ENCODE assay signal across 1 cellular context in the genomic region with DNA sequence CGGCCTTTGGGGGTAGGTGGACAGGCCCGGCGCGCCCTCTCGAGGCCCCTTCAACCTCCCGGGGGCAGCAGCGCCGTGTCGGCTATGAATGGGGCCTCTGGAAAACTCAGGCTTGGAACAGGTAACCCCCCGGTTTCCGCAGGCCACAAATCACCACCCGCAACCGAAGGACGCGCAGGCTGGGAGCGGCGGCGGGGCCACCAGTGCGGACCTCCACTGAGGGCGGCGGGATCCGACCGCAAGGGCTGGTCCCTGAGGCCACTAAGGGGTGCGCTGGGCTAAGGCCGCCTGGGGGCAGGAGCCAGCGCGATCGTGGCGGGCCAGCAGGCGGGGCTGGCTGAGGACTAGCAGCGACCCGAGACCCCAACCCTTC.
TF ChIP-seq lines count a peak whose summit lies in the region.

No MANE protein-coding gene starts in this region.

TF ChIP-seq in IMR-90, 13 proteins besides CTCF, POLR2A, EP300 and RAD21:
- TF ChIP-seq CHD1 (IDR thresholded peaks at IDR 0.05; ENCODE audit: low read depth, low read length) (no peak), MXI1 (IDR thresholded peaks at IDR 0.05; ENCODE audit: borderline replicate concordance, low read depth, low read length) (no peak), USF2 (IDR thresholded peaks at IDR 0.05; ENCODE audit: low read depth, low read length) (no peak), CEBPB (IDR thresholded peaks at IDR 0.05; ENCODE audit: low read depth, low read length) (no peak), MAZ (IDR thresholded peaks at IDR 0.05; ENCODE audit: borderline replicate concordance, low read depth, low read length) (no peak), RFX5 (IDR thresholded peaks at IDR 0.05; ENCODE audit: low read depth, low read length) (no peak), RCOR1 (IDR thresholded peaks at IDR 0.05; ENCODE audit: insufficient replicate concordance, low read length) (no peak), BHLHE40 (IDR thresholded peaks at IDR 0.05; ENCODE audit: low read depth, low read length) (no peak), MAFK (IDR thresholded peaks at IDR 0.05; ENCODE audit: low read depth, low read length) (no peak), ELK1 (IDR thresholded peaks at IDR 0.05; ENCODE audit: borderline replicate concordance, low read depth, low read length) (no peak)
